1 cellular context compared by ENCODE assay signal in the genomic region with DNA sequence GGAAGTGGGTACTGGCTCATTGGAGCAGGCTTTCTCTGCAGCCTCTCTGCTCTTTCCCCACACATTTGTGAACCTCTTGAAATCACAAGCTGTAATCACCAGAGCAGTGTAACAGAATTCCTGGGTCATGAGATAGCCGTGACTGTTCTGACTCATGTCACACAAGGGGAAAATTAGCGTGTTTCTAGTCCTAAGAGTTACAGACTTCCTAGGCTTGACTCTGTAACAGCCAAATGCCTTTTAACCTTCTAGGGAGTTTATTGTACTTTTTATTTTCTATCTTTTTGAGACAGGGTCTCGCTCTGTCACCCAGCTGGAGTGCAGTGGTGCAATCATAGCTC.
TF ChIP-seq lines count a peak whose summit lies in the region.

No MANE protein-coding gene starts in this region.

TF ChIP-seq in SK-N-SH, 30 proteins besides CTCF, POLR2A, EP300 and RAD21 (continued from another document):
- TF ChIP-seq, protein P1, sequence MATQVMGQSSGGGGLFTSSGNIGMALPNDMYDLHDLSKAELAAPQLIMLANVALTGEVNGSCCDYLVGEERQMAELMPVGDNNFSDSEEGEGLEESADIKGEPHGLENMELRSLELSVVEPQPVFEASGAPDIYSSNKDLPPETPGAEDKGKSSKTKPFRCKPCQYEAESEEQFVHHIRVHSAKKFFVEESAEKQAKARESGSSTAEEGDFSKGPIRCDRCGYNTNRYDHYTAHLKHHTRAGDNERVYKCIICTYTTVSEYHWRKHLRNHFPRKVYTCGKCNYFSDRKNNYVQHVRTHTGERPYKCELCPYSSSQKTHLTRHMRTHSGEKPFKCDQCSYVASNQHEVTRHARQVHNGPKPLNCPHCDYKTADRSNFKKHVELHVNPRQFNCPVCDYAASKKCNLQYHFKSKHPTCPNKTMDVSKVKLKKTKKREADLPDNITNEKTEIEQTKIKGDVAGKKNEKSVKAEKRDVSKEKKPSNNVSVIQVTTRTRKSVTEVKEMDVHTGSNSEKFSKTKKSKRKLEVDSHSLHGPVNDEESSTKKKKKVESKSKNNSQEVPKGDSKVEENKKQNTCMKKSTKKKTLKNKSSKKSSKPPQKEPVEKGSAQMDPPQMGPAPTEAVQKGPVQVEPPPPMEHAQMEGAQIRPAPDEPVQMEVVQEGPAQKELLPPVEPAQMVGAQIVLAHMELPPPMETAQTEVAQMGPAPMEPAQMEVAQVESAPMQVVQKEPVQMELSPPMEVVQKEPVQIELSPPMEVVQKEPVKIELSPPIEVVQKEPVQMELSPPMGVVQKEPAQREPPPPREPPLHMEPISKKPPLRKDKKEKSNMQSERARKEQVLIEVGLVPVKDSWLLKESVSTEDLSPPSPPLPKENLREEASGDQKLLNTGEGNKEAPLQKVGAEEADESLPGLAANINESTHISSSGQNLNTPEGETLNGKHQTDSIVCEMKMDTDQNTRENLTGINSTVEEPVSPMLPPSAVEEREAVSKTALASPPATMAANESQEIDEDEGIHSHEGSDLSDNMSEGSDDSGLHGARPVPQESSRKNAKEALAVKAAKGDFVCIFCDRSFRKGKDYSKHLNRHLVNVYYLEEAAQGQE (IDR thresholded peaks at IDR 0.05; ENCODE audit: low read depth, low read length): no peak
- TF ChIP-seq FOSL2 (IDR thresholded peaks at IDR 0.05; ENCODE audit: borderline replicate concordance, low read depth): peak; percentile 83; the same call in 1 of the 2 replicates
- peak; percentile 72 for TF ChIP-seq JUND (IDR thresholded peaks at IDR 0.05)
- 0 out of 2 replicates have a peak, but pooled peaks have one; percentile 7 for TF ChIP-seq NFIC (IDR thresholded peaks at IDR 0.05; ENCODE audit: borderline replicate concordance)
- peak; percentile 68; the same call in 1 of the 2 replicates for TF ChIP-seq RCOR1 (IDR thresholded peaks at IDR 0.05; ENCODE audit: low read length)
- no peak for TF ChIP-seq SIN3A (IDR thresholded peaks at IDR 0.05; ENCODE audit: borderline replicate concordance, low read depth, low read length)
- TF ChIP-seq SMC3 (IDR thresholded peaks at IDR 0.05; ENCODE audit: low read depth, low read length): no peak
- TF ChIP-seq POLR2AphosphoS5 (IDR thresholded peaks at IDR 0.05; ENCODE audit: low read depth, low read length): peak; percentile 36; the same call in 1 of the 2 replicates
- no peak for TF ChIP-seq FOXJ3 (CRISPR knock-in tag; IDR thresholded peaks at IDR 0.05)
- TF ChIP-seq, protein P2, sequence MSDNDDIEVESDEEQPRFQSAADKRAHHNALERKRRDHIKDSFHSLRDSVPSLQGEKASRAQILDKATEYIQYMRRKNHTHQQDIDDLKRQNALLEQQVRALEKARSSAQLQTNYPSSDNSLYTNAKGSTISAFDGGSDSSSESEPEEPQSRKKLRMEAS (IDR thresholded peaks at IDR 0.05; ENCODE audit: low read depth): peak; percentile 52; the same call in 1 of the 2 replicates
- TF ChIP-seq TCF12 (IDR thresholded peaks at IDR 0.05): peak; percentile 77
- TF ChIP-seq ZBTB33 (IDR thresholded peaks at IDR 0.05; ENCODE audit: borderline replicate concordance, low read depth): no peak
- TF ChIP-seq PBX3 (IDR thresholded peaks at IDR 0.05): peak; percentile 65
- no peak for TF ChIP-seq GABPA (IDR thresholded peaks at IDR 0.05; ENCODE audit: low read depth)
- no peak for TF ChIP-seq FOXM1 (IDR thresholded peaks at IDR 0.05; ENCODE audit: low read depth)
- TF ChIP-seq EZH2phosphoT487 (IDR thresholded peaks at IDR 0.05; ENCODE audit: borderline replicate concordance, low read depth): no peak
- no peak for TF ChIP-seq ELF1 (IDR thresholded peaks at IDR 0.05)
- TF ChIP-seq GATA2 (CRISPR knock-in tag; IDR thresholded peaks at IDR 0.05): 0 out of 2 replicates have a peak, but pooled peaks have one; percentile 11
